Comparison of ENCODE assay signal across 8 cellular contexts in genomic region chr19:57947419-57948134, GRCh38. TPM values are rescaled to one million over a fixed set of nuclear protein-coding genes. Genes with fewer than 3 reads are reported as not detected.
DNase-seq lines count a peak whose midpoint lies in the region; ATAC-seq and TF ChIP-seq lines count a peak whose summit lies in the region.

ZNF256 (minus strand) TSS chr19:57947706; CDS start chr19:57947474, 232 bp downstream.

- H3K36me3 ChIP-seq in ACC112 (ENCODE audit: insufficient read depth, low read length), result peaks cover 16% of the 10 kb centered on the region
- H3K36me3 ChIP-seq in liver (ENCODE audit: control insufficient read depth in 4 of 4, insufficient read depth in 3 of 4, low read depth in 1 of 4, low read length in 3 of 4), result peaks cover 0 to 16% (median 3%) of the 10 kb centered on the region in 4 donors

- H3K4me3 Mint-ChIP-seq in activated CD4-positive, alpha-beta memory T cell treated with anti-CD3 and anti-CD28 coated beads for 36 hours, result peak within 1 kb of the TSS; percentile 94

- CTCF ChIA-PET in activated CD4-positive, alpha-beta memory T cell treated with anti-CD3 and anti-CD28 coated beads for 36 hours (lab: Charles Lee), result no interaction called here

- H3K4me3 ChIP-seq in ACC112 (ENCODE audit: low read depth, low read length) (peak within 1 kb of the TSS; percentile 89), dorsolateral prefrontal cortex (peak within 1 kb of the TSS; percentile 67 to 99 (median 95)), liver (ENCODE audit: low read depth in 1 of 3, low read length in 3 of 3) (peak within 1 kb of the TSS; percentile 41 to 80 (median 41))

- peaks cover 23 to 58% (median 50%) of the 10 kb centered on the region in 4 donors for H3K9me3 ChIP-seq in liver (ENCODE audit: control insufficient read depth in 4 of 4, low read length in 3 of 4)

- no peaks in the 10 kb centered on the region for H3K4me1 ChIP-seq in ACC112 (ENCODE audit: control insufficient read depth, insufficient read depth, low read length, unreplicated experiment)
- H3K4me1 ChIP-seq in liver (ENCODE audit: control insufficient read depth in 4 of 4, insufficient read depth in 4 of 4, low read length in 3 of 4), result peaks cover 0 to 7% (median 3%) of the 10 kb centered on the region in 4 donors

- POLR2A ChIA-PET in activated CD4-positive, alpha-beta memory T cell treated with anti-CD3 and anti-CD28 coated beads for 36 hours (lab: Charles Lee), result no interaction called here

- DNase-seq in NCI-H345 (lab: John Stamatoyannopoulos, UW) (peak; percentile 95), dorsolateral prefrontal cortex (peak; percentile 89 to 98 (median 96))
- DNase-seq in activated CD4-positive, alpha-beta memory T cell treated with anti-CD3 and anti-CD28 coated beads for 36 hours, result peak; percentile 94
- DNase-seq in stimulated activated CD4-positive, alpha-beta T cell treated with anti-CD3 and anti-CD28 coated beads, Interleukin-2, amount 100 ng/mL, for 48 hours, result peak; percentile 84 to 89

- 8% methylated on average over 54 of the region's 54 CpGs for WGBS in liver

- H3K27ac ChIP-seq in ACC112 (ENCODE audit: low read depth, low read length), result peak within 1 kb of the TSS; percentile 70
- H3K27ac ChIP-seq in dorsolateral prefrontal cortex, result peak within 1 kb of the TSS in 50 of 59 donors; percentile 2 to 86 (median 65)
- H3K27ac ChIP-seq in liver (ENCODE audit: low read depth in 1 of 2, low read length in 2 of 2), result peak within 1 kb of the TSS in 1 of 2 donors; percentile 52

- intact Hi-C loops in activated CD4-positive, alpha-beta memory T cell treated with anti-CD3 and anti-CD28 coated beads for 36 hours (cut with micrococcal nuclease), result loop anchor here (1.0 kb wide), 2 partner anchors 31 to 203 kb away; partner anchors contain the start of genes ZNF329 and ZNF417
- intact Hi-C loops in dorsolateral prefrontal cortex (cut with DNase I), result loop anchor here in 1 of 2 donors (5.0 kb wide), 1 partner anchor 55 kb away; the partner anchor contains the start of gene ZNF606

- peaks cover 42% of the 10 kb centered on the region for H3K79me2 ChIP-seq in ACC112 (ENCODE audit: control insufficient read depth, insufficient read depth, low read length, unreplicated experiment)

- H3K9ac ChIP-seq in liver (ENCODE audit: low read depth in 1 of 2, low read length in 2 of 2), result no peak within 1 kb of the TSS

- peak within 1 kb of the TSS; percentile 50 for H2AFZ ChIP-seq in ACC112 (ENCODE audit: low read length, unreplicated experiment)

- H3K27me3 Mint-ChIP-seq in activated CD4-positive, alpha-beta memory T cell treated with anti-CD3 and anti-CD28 coated beads for 36 hours, result no peaks in the 10 kb centered on the region

- peak within 1 kb of the TSS; percentile 82 for H3K27ac Mint-ChIP-seq in activated CD4-positive, alpha-beta memory T cell treated with anti-CD3 and anti-CD28 coated beads for 36 hours

- peak; percentile 63 to 88 (median 78) for TF ChIP-seq CTCF in dorsolateral prefrontal cortex (IDR thresholded peaks at IDR 0.05 in 54 of 56, conservative IDR thresholded peaks at IDR 0.05 in 2 of 56; ENCODE audit: low read depth in 1 of 56, partially characterized antibody in 56 of 56)
- peak; percentile 51 for TF ChIP-seq CTCF in liver (IDR thresholded peaks at IDR 0.05; ENCODE audit: low read depth, low read length, missing input control)

- peaks cover 52% of the 10 kb centered on the region for H3K9me3 Mint-ChIP-seq in activated CD4-positive, alpha-beta memory T cell treated with anti-CD3 and anti-CD28 coated beads for 36 hours

- H3K4me1 Mint-ChIP-seq in activated CD4-positive, alpha-beta memory T cell treated with anti-CD3 and anti-CD28 coated beads for 36 hours (ENCODE audit: low read depth), result peaks cover 16% of the 10 kb centered on the region

- peak; percentile 53 to 58 for TF ChIP-seq RAD21 in liver (IDR thresholded peaks at IDR 0.05)

- H3K36me3 Mint-ChIP-seq in activated CD4-positive, alpha-beta memory T cell treated with anti-CD3 and anti-CD28 coated beads for 36 hours, result peaks cover 45% of the 10 kb centered on the region

- no peaks in the 10 kb centered on the region for H3K27me3 ChIP-seq in ACC112 (ENCODE audit: insufficient read depth, low read length)
- no peaks in the 10 kb centered on the region for H3K27me3 ChIP-seq in dorsolateral prefrontal cortex
- H3K27me3 ChIP-seq in liver (ENCODE audit: control insufficient read depth in 4 of 4, insufficient read depth in 4 of 4, low read length in 3 of 4), result no peaks in the 10 kb centered on the region

- ATAC-seq in GM18861 (IDR thresholded peaks at IDR 0.05; ENCODE audit: unreplicated experiment) (peak; percentile 87), HG03097 (IDR thresholded peaks at IDR 0.05; ENCODE audit: low FRiP score, unreplicated experiment) (peak; percentile 90)

TF ChIP-seq in liver, 16 proteins besides CTCF, POLR2A, EP300 and RAD21:
- no peak for TF ChIP-seq FOXA1 (IDR thresholded peaks at IDR 0.05)
- peak in 1 of 2 donors; percentile 54 for TF ChIP-seq HNF4A (conservative IDR thresholded peaks at IDR 0.05)
- TF ChIP-seq FOXA2 (IDR thresholded peaks at IDR 0.05), result no peak
- no peak for TF ChIP-seq JUND (IDR thresholded peaks at IDR 0.05)
- TF ChIP-seq ATF3 (IDR thresholded peaks at IDR 0.05), result no peak
- peak; percentile 91 for TF ChIP-seq NR2F2 (IDR thresholded peaks at IDR 0.05)
- peak; percentile 41 to 51 for TF ChIP-seq RXRA (IDR thresholded peaks at IDR 0.05)
- no peak for TF ChIP-seq HNF4G (IDR thresholded peaks at IDR 0.05)
- TF ChIP-seq YY1 (IDR thresholded peaks at IDR 0.05), result peak; percentile 88
- TF ChIP-seq TAF1 (conservative IDR thresholded peaks at IDR 0.05), result no peak
- peak; percentile 93 for TF ChIP-seq MAX (IDR thresholded peaks at IDR 0.05)
- TF ChIP-seq EGR1 (IDR thresholded peaks at IDR 0.05; ENCODE audit: low read depth in 2 of 2), result peak in 1 of 2 donors; percentile 52
- peak; percentile 68 for TF ChIP-seq REST (IDR thresholded peaks at IDR 0.05)
- peak; percentile 68 to 96 for TF ChIP-seq GABPA (IDR thresholded peaks at IDR 0.05 in 1 of 2, conservative IDR thresholded peaks at IDR 0.05 in 1 of 2)
- peak; percentile 90 for TF ChIP-seq ZBTB33 (IDR thresholded peaks at IDR 0.05)
- TF ChIP-seq SP1 (IDR thresholded peaks at IDR 0.05), result peak; percentile 54

RNA-seq across cellular contexts. Expression of gene ZNF256, which starts in this region (rescaled TPM):
- 1 to 10 TPM; 3.9 TPM for total RNA-seq in activated CD4-positive, alpha-beta memory T cell treated with anti-CD3 and anti-CD28 coated beads for 36 hours
- total RNA-seq in dorsolateral prefrontal cortex, result 10 to 100 TPM in 83 of 120 experiments, 1 to 10 TPM in 37; 6.9 to 14.5 (median 10.6) TPM
- total RNA-seq in liver, result 1 to 10 TPM; 1.6 to 4.4 TPM
- under 1 TPM; 0.53 to 0.67 TPM for polyA plus RNA-seq in liver

Comparison
In these comparisons a context has a peak if more than half of its experiments do, and no peak if none do; other contexts are left out.
1. H3K4me3 ChIP-seq: peak in every context shown above with its lines; median percentile 95 in dorsolateral prefrontal cortex; 89 in ACC112; 41 in liver.